8 cellular contexts compared by ENCODE assay signal in genomic region chr9:92324889-92325268, GRCh38. TPM values are rescaled to one million over a fixed set of nuclear protein-coding genes. Genes with fewer than 3 reads are reported as not detected.
DNase-seq lines count a peak whose midpoint lies in the region; TF ChIP-seq lines count a peak whose summit lies in the region.

No MANE protein-coding gene starts in this region.

- DNase-seq in CD4-positive, alpha-beta memory T cell, result no peak
- peak in 1 of 2 experiments; percentile 20 for DNase-seq in HAP-1 (ENCODE audit: low spot score in 2 of 2)
- no peak for DNase-seq in activated CD4-positive, alpha-beta memory T cell treated with anti-CD3 and anti-CD28 coated beads for 36 hours
- DNase-seq in left ventricle myocardium inferior, result no peak
- DNase-seq in skeletal muscle cell (ENCODE audit: low read depth), result no peak
- DNase-seq in A172 (ENCODE audit: low spot score), result no peak
- DNase-seq in Kasumi-1 (lab: John Stamatoyannopoulos, UW), result no peak
- DNase-seq in DMS79 treated with DMSO at 0.1 percent for 48 hours (lab: John Stamatoyannopoulos, UW), result no peak

- intact Hi-C loops in CD4-positive, alpha-beta memory T cell (cut with micrococcal nuclease), result loop anchor here (1.0 to 10.0 kb wide), 5 partner anchors 32 to 900 kb away; partner anchors contain the start of genes BICD2, IARS1, IPPK and NFIL3
- intact Hi-C loops in activated CD4-positive, alpha-beta memory T cell treated with anti-CD3 and anti-CD28 coated beads for 36 hours (cut with micrococcal nuclease), result loop anchor here (1.0 to 10.0 kb wide), 7 partner anchors 32 to 440 kb away; partner anchors contain the start of genes BICD2, IARS1, IPPK and SPTLC1
- intact Hi-C loops in left ventricle myocardium inferior (cut with micrococcal nuclease), result loop anchor here (10.0 kb wide), 1 partner anchor 310 kb away; no protein-coding TSS in a partner anchor

- no peaks in the 10 kb centered on the region for H3K9me3 ChIP-seq in CD4-positive, alpha-beta memory T cell (ENCODE audit: control insufficient read depth in 1 of 2, low read length in 2 of 2)
- no peaks in the 10 kb centered on the region for H3K9me3 ChIP-seq in HAP-1
- no peaks in the 10 kb centered on the region for H3K9me3 ChIP-seq in left ventricle myocardium inferior (replicated peaks)

- POLR2A ChIA-PET in CD4-positive, alpha-beta memory T cell (lab: Charles Lee; ENCODE audit: partially characterized antibody), result interaction anchor here (0.7 to 2.9 kb wide), 10 partner anchors 8 to 1841 kb away, joined by 3 to 30 read pairs (median 6); partner anchors contain the start of genes IARS1 and IPPK
- POLR2A ChIA-PET in activated CD4-positive, alpha-beta memory T cell treated with anti-CD3 and anti-CD28 coated beads for 36 hours (lab: Charles Lee), result interaction anchor here (0.7 to 2.0 kb wide), 7 partner anchors 10 to 1129 kb away, joined by 3 to 11 read pairs (median 4); partner anchors contain the start of genes FAM120AOS and IPPK

- H3K27me3 Mint-ChIP-seq in CD4-positive, alpha-beta memory T cell, result no peaks in the 10 kb centered on the region
- H3K27me3 Mint-ChIP-seq in activated CD4-positive, alpha-beta memory T cell treated with anti-CD3 and anti-CD28 coated beads for 36 hours, result no peaks in the 10 kb centered on the region

- peaks cover 21 to 37% of the 10 kb centered on the region in 2 donors for H3K36me3 Mint-ChIP-seq in CD4-positive, alpha-beta memory T cell
- H3K36me3 Mint-ChIP-seq in activated CD4-positive, alpha-beta memory T cell treated with anti-CD3 and anti-CD28 coated beads for 36 hours, result peaks cover 26% of the 10 kb centered on the region

- CTCF ChIA-PET in CD4-positive, alpha-beta memory T cell (lab: Charles Lee; ENCODE audit: partially characterized antibody), result interaction anchor here (1.0 to 1.6 kb wide), 4 partner anchors 8 to 346 kb away, joined by 3 to 5 read pairs (median 4); no protein-coding TSS in a partner anchor
- CTCF ChIA-PET in activated CD4-positive, alpha-beta memory T cell treated with anti-CD3 and anti-CD28 coated beads for 36 hours (lab: Charles Lee), result interaction anchor here (1.3 to 1.9 kb wide), 4 partner anchors 23 to 309 kb away, joined by 3 to 7 read pairs (median 4); no protein-coding TSS in a partner anchor

- peaks cover 8 to 41% (median 30%) of the 10 kb centered on the region in 4 donors for H3K4me1 Mint-ChIP-seq in CD4-positive, alpha-beta memory T cell
- peaks cover 36% of the 10 kb centered on the region for H3K4me1 Mint-ChIP-seq in activated CD4-positive, alpha-beta memory T cell treated with anti-CD3 and anti-CD28 coated beads for 36 hours (ENCODE audit: low read depth)

- peak overlapping the region; percentile 92 for H3K27ac ChIP-seq in CD4-positive, alpha-beta memory T cell (ENCODE audit: low read depth, low read length)
- H3K27ac ChIP-seq in left ventricle myocardium inferior (replicated peaks), result peak overlapping the region; percentile 97

- H3K4me3 Mint-ChIP-seq in CD4-positive, alpha-beta memory T cell, result peak overlapping the region; percentile 95 to 99 (median 98)
- peak overlapping the region; percentile 90 for H3K4me3 Mint-ChIP-seq in activated CD4-positive, alpha-beta memory T cell treated with anti-CD3 and anti-CD28 coated beads for 36 hours

- peak overlapping the region; percentile 91 to 100 (median 99) for H3K27ac Mint-ChIP-seq in CD4-positive, alpha-beta memory T cell
- peak overlapping the region; percentile 94 for H3K27ac Mint-ChIP-seq in activated CD4-positive, alpha-beta memory T cell treated with anti-CD3 and anti-CD28 coated beads for 36 hours

- H3K27me3 ChIP-seq in CD4-positive, alpha-beta memory T cell (ENCODE audit: insufficient read depth, low read length), result no peaks in the 10 kb centered on the region
- H3K27me3 ChIP-seq in HAP-1 (ENCODE audit: low read depth) (no peaks in the 10 kb centered on the region), left ventricle myocardium inferior (ENCODE audit: low read depth) (no peaks in the 10 kb centered on the region)

- peak overlapping the region; percentile 97 to 100 for H3K4me3 ChIP-seq in CD4-positive, alpha-beta memory T cell (ENCODE audit: low read length in 2 of 2)
- H3K4me3 ChIP-seq in HAP-1 (peak overlapping the region; percentile 74), left ventricle myocardium inferior (peak overlapping the region; percentile 88), skeletal muscle cell (ENCODE audit: low read depth, low read length) (peak overlapping the region; percentile 70)

- H3K4me1 ChIP-seq in CD4-positive, alpha-beta memory T cell (ENCODE audit: insufficient read depth, low read length), result peaks cover 26% of the 10 kb centered on the region
- H3K4me1 ChIP-seq in HAP-1 (peaks cover 9% of the 10 kb centered on the region; the same call in 1 of the 2 replicates), left ventricle myocardium inferior (peaks cover 40% of the 10 kb centered on the region)

- TF ChIP-seq CTCF in left ventricle myocardium inferior (IDR thresholded peaks at IDR 0.05; ENCODE audit: borderline replicate concordance), result no peak

- in situ Hi-C loops in HAP-1 (cut with MboI; ENCODE audit: low sequenced_read_pairs), result loop anchor here (10.0 kb wide), 1 partner anchor 310 kb away; no protein-coding TSS in a partner anchor

- H3K36me3 ChIP-seq in CD4-positive, alpha-beta memory T cell (ENCODE audit: insufficient read depth, low read length), result peaks cover 25% of the 10 kb centered on the region
- H3K36me3 ChIP-seq in HAP-1 (replicated peaks) (peaks cover 27% of the 10 kb centered on the region), left ventricle myocardium inferior (peaks cover 35% of the 10 kb centered on the region)

- no peaks in the 10 kb centered on the region for H3K9me3 Mint-ChIP-seq in CD4-positive, alpha-beta memory T cell
- H3K9me3 Mint-ChIP-seq in activated CD4-positive, alpha-beta memory T cell treated with anti-CD3 and anti-CD28 coated beads for 36 hours, result no peaks in the 10 kb centered on the region

RNA-seq across cellular contexts. Expression of gene NOL8, which starts 0.3 kb away (rescaled TPM):
- total RNA-seq in CD4-positive, alpha-beta memory T cell, result 100 to 1,000 TPM in 1 of 2 experiments, 10 to 100 TPM in 1; 93.9 to 104 TPM
- polyA plus RNA-seq in CD4-positive, alpha-beta memory T cell, result 10 to 100 TPM; 12.3 to 38.7 TPM
- total RNA-seq in activated CD4-positive, alpha-beta memory T cell treated with anti-CD3 and anti-CD28 coated beads for 36 hours, result 10 to 100 TPM; 45.6 to 47.1 TPM
- 12.7 TPM for total RNA-seq in left ventricle myocardium inferior
- total RNA-seq in A172 (2014; rRNA removed; shearing (Covaris generic)), result 28.6 and 29.5 TPM in 2 replicates

RNA-seq across cellular contexts. Expression of gene CENPP, which starts 0.9 kb away (rescaled TPM):
- 1 to 10 TPM in 1 of 2 experiments, under 1 TPM in 1; 0.55 to 4.3 TPM for total RNA-seq in CD4-positive, alpha-beta memory T cell
- 1 to 10 TPM; 2.4 to 9.5 TPM for polyA plus RNA-seq in CD4-positive, alpha-beta memory T cell
- 10 to 100 TPM; 21.8 to 23.5 TPM for total RNA-seq in activated CD4-positive, alpha-beta memory T cell treated with anti-CD3 and anti-CD28 coated beads for 36 hours
- 5.4 TPM for total RNA-seq in left ventricle myocardium inferior
- 11.6 and 19.0 TPM in 2 replicates for total RNA-seq in A172 (2014; rRNA removed; shearing (Covaris generic))

RNA-seq across cellular contexts. Expression of gene IARS1, which starts 31.4 kb away (rescaled TPM):
- 100 to 1,000 TPM; 109 to 112 TPM for total RNA-seq in CD4-positive, alpha-beta memory T cell
- polyA plus RNA-seq in CD4-positive, alpha-beta memory T cell, result 10 to 100 TPM; 69.7 to 71.3 TPM
- total RNA-seq in activated CD4-positive, alpha-beta memory T cell treated with anti-CD3 and anti-CD28 coated beads for 36 hours, result 100 to 1,000 TPM; 212 to 222 TPM
- 54.2 TPM for total RNA-seq in left ventricle myocardium inferior
- 204 and 212 TPM in 2 replicates for total RNA-seq in A172 (2014; rRNA removed; shearing (Covaris generic))
